ENCODE assay signal across 8 cellular contexts in the genomic region with DNA sequence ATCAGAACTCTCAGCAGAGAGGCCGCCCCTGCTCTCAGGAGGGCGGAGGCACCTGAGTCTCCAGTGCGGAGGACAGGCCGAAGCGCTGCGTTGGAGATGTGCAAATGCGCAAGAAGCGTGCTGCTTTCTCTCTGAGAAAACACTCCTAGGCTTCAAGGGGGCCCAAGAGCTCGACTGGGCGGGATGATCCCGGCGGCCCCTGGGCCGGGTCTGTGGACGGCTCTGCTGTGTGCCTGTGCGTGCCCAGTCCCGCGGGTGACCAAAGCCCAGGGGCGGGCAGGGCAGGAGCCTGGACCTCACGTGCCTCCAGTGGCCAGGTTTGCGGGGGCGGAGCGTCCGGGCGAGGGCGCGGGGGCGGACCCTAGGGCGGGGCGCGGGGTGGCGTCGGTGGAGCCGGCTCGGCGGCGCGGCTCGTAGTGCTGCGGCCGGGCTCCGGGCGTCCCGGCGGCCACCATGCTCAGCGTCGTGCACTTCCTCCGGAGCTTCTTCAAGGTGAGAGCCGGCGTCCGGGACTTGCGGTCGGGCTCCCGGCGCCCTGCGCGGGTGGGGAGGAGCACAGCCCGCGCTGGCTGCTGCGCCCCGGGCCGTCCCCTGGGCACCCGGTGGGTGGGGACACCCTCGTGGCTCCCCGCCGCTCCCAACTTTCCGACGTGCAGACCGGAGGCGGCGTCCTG. TPM values are rescaled to one million over a fixed set of nuclear protein-coding genes. Genes with fewer than 3 reads are reported as not detected.
DNase-seq lines count a peak whose midpoint lies in the region; ATAC-seq lines count a peak whose summit lies in the region.

A gene with protein sequence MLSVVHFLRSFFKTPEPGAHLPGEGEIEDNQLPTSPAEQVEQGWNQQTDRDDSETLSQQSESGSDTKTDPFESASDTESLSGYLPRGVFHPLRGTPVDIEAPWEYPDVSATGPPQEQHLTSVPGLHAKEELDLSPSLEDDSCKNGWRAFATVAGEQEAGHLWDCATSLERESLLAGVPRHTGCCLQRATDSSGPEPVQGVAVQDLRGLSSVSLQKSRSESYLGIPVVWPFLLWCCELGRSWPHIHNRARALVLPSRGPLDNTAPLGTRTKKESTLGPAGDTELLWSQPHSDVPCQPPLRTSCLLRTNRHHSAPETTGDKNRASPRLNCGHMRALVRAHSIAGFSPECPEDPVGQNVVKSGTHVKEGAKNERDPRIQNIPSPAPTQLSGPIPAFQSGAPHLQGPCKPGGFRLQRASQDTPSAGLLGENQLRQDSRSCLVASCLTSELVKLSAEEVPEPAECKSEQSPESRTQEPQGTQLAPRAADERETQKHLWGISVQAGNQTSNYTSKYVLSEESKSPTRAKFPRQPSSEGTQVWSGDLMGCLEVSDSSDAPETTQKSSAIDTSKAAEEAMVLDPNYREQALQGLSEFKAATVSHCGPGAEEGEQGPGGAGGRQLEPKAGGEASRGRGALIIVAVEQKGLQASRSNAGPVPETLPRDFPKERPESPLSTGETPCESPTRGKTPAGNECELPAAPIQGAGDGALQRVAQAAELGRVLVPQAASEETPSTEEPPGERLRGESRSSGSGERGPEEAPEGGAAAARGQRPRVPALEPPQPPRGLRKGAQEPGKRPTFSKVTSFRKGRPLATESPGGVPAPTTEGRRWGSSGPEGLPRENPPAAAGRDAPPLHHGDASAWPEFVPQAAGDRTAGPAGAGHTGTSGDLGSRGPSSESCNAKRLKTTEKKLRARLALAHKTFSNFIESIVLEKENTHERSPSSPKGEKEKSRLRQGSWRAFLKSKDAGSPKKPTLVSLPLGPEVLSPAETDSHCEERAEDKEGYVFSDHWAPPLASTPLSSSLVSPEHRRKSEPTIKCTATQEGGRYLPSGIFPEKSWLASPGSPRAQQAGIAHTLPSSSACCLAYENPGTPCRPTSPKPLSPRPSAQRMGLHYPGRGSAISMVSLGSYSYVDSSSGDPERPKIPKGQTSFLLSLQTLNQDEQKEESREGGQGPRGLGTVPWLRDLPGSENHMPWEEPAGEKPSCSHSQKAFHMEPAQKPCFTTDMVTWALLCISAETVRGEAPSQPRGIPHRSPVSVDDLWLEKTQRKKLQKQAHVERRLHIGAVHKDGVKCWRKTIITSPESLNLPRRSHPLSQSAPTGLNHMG (N-terminal part only) (plus strand): TSS at position 414 of the 674 bp plus-strand sequence. CDS start 40 bp downstream, at position 454.

- H3K4me1 ChIP-seq in iPS-18a (ENCODE audit: control insufficient read depth, low read depth, low read length): peaks cover 5% of the 10 kb centered on the region

- no peak within 1 kb of the TSS for H3K27ac Mint-ChIP-seq in activated naive CD8-positive, alpha-beta T cell treated with anti-CD3 and anti-CD28 coated beads, Interleukin-2, amount 50 U/mL, for 24 hours

- H3K4me3 ChIP-seq in iPS-18a (ENCODE audit: low read length): peak within 1 kb of the TSS; percentile 59

- DNase-seq in NCI-H82 (lab: John Stamatoyannopoulos, UW): peak; percentile 56
- DNase-seq in NCI-H82 treated with DMSO at 0.1 percent for 48 hours (lab: John Stamatoyannopoulos, UW; ENCODE audit: unreplicated experiment): no peak
- DNase-seq in HT-29 (ENCODE audit: low spot score): peak; percentile 21
- peak; percentile 25 for DNase-seq in activated naive CD8-positive, alpha-beta T cell treated with anti-CD3 and anti-CD28 coated beads, Interleukin-2, amount 50 U/mL, for 24 hours
- peak; percentile 41 for DNase-seq in stimulated activated CD8-positive, alpha-beta memory T cell treated with anti-CD3 and anti-CD28 coated beads, Interleukin-4, amount 100 ng/mL, for 48 hours
- DNase-seq in activated CD8-positive, alpha-beta memory T cell treated with anti-CD3 and anti-CD28 coated beads, Interleukin-2, amount 50 U/mL, for 48 hours: no peak
- DNase-seq in NCI-H1092 (lab: John Stamatoyannopoulos, UW): no peak

- H3K4me1 Mint-ChIP-seq in activated naive CD8-positive, alpha-beta T cell treated with anti-CD3 and anti-CD28 coated beads, Interleukin-2, amount 50 U/mL, for 24 hours: peaks cover 1% of the 10 kb centered on the region

- peaks cover 41% of the 10 kb centered on the region for H3K27me3 Mint-ChIP-seq in activated naive CD8-positive, alpha-beta T cell treated with anti-CD3 and anti-CD28 coated beads, Interleukin-2, amount 50 U/mL, for 24 hours

- ATAC-seq in activated naive CD8-positive, alpha-beta T cell treated with anti-CD3 and anti-CD28 coated beads, Interleukin-2, amount 50 U/mL, for 24 hours: peak; percentile 33

- no peak within 1 kb of the TSS for H3K27ac ChIP-seq in iPS-18a (ENCODE audit: low read length)

- peaks cover 32% of the 10 kb centered on the region for H3K27me3 ChIP-seq in iPS-18a (ENCODE audit: control insufficient read depth, insufficient read depth, low read length)

- H3K9ac ChIP-seq in iPS-18a (ENCODE audit: low read length): no peak within 1 kb of the TSS

- no peaks in the 10 kb centered on the region for H3K36me3 ChIP-seq in iPS-18a (ENCODE audit: control insufficient read depth, low read depth, low read length)

- no peaks in the 10 kb centered on the region for H3K9me3 ChIP-seq in iPS-18a (ENCODE audit: control insufficient read depth, low read depth, low read length)

- no peaks in the 10 kb centered on the region for H3K9me3 Mint-ChIP-seq in activated naive CD8-positive, alpha-beta T cell treated with anti-CD3 and anti-CD28 coated beads, Interleukin-2, amount 50 U/mL, for 24 hours

- H3K36me3 Mint-ChIP-seq in activated naive CD8-positive, alpha-beta T cell treated with anti-CD3 and anti-CD28 coated beads, Interleukin-2, amount 50 U/mL, for 24 hours (ENCODE audit: low read depth): no peaks in the 10 kb centered on the region

- H3K4me3 Mint-ChIP-seq in activated naive CD8-positive, alpha-beta T cell treated with anti-CD3 and anti-CD28 coated beads, Interleukin-2, amount 50 U/mL, for 24 hours: no peak within 1 kb of the TSS

RNA-seq across cellular contexts. Expression of the gene that starts here (rescaled TPM):
- total RNA-seq in HT-29 (2014; rRNA removed; shearing (Covaris generic)): 0.13 and 0.15 TPM in 2 replicates

Comparison
In these comparisons a context has a peak if more than half of its experiments do, and no peak if none do; other contexts are left out.
1. DNase-seq: peak in NCI-H82 (single experiment), activated naive CD8-positive, alpha-beta T cell treated with anti-CD3 and anti-CD28 coated beads, Interleukin-2, amount 50 U/mL, for 24 hours (single experiment) and stimulated activated CD8-positive, alpha-beta memory T cell treated with anti-CD3 and anti-CD28 coated beads, Interleukin-4, amount 100 ng/mL, for 48 hours (single experiment); none in NCI-H82 treated with DMSO at 0.1 percent for 48 hours (single experiment), activated CD8-positive, alpha-beta memory T cell treated with anti-CD3 and anti-CD28 coated beads, Interleukin-2, amount 50 U/mL, for 48 hours (single experiment) and NCI-H1092 (single experiment).
2. Peak in DNase-seq in HT-29; RNA of the gene not detected or under 1 TPM.